Comparison of ENCODE assay signal across 8 cellular contexts in the genomic region with DNA sequence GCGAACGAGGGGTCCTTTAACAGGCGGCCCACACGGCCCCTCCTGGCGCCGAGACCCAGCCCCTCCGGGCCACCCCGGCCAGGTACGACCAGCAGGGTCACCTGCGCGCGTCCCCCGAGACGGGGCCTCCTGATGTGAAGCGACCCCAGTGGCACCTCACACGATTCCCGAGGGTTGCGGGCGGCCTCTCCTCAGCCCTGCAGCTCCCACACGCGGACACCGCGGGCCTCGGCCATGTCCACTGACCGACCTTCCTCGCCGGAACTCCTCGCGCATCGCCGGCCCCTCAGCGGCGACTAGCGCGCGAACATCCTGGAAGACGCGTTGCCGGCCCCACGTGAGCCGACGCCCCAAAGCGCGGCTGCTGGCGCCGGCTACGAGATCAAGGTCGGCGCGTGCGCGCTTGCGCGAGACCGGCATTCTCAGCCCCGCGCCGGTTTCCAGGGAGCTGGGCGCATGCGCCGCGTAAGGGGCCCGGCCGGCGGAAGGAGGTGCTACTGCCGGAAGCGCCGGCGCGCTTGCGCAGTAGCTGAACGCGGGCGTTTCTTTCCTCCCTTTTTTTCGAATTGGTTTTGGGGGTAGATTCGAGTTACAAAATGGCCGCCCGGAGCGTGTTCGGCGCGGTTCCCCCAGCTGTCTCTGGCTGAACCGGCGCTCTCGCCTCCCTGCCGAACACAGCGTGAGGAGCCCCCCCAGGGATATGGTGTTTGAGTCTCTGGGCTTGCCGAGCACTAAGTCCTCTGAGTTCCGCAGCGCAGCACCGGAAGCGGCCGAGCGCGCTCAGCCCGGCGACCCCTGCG. TPM values are rescaled to one million over a fixed set of nuclear protein-coding genes. Genes with fewer than 3 reads are reported as not detected.
DNase-seq lines count a peak whose midpoint lies in the region; ATAC-seq, FAIRE-seq and TF ChIP-seq lines count a peak whose summit lies in the region.

A gene with protein sequence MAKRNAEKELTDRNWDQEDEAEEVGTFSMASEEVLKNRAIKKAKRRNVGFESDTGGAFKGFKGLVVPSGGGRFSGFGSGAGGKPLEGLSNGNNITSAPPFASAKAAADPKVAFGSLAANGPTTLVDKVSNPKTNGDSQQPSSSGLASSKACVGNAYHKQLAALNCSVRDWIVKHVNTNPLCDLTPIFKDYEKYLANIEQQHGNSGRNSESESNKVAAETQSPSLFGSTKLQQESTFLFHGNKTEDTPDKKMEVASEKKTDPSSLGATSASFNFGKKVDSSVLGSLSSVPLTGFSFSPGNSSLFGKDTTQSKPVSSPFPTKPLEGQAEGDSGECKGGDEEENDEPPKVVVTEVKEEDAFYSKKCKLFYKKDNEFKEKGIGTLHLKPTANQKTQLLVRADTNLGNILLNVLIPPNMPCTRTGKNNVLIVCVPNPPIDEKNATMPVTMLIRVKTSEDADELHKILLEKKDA (plus strand): TSS at position 509 of the 800 bp plus-strand sequence. CDS start 4,253 bp downstream, outside the sequence.

- peak within 1 kb of the TSS; percentile 53 for H2AFZ ChIP-seq in OCI-LY3 (ENCODE audit: low read depth, low read length)

- H3K9me3 ChIP-seq in OCI-LY3 (ENCODE audit: insufficient read depth, low read length) = no peaks in the 10 kb centered on the region
- no peaks in the 10 kb centered on the region for H3K9me3 ChIP-seq in mononuclear cell (ENCODE audit: low read depth, low read length)

- peak within 1 kb of the TSS; percentile 86 for H3K9ac ChIP-seq in OCI-LY3 (ENCODE audit: low read length)

- H3K36me3 ChIP-seq in OCI-LY3 (replicated peaks; ENCODE audit: low read depth, low read length) = peaks cover 34% of the 10 kb centered on the region

- H3K4me1 ChIP-seq in OCI-LY3 (ENCODE audit: low read length) = peaks cover 14% of the 10 kb centered on the region
- peaks cover 73% of the 10 kb centered on the region for H3K4me1 ChIP-seq in mononuclear cell (ENCODE audit: insufficient read depth, low read length)

- peak; percentile 68 for ATAC-seq in GM21447 (IDR thresholded peaks at IDR 0.05; ENCODE audit: unreplicated experiment)

- no peak for FAIRE-seq in D721Med (lab: Jason Lieb, UNC)

- TF ChIP-seq CTCF in D721Med (IDR thresholded peaks at IDR 0.05; ENCODE audit: insufficient read depth, missing control alignments) (no peak), OCI-LY3 (IDR thresholded peaks at IDR 0.05; ENCODE audit: low read depth, low read length) (no peak)

- peak within 1 kb of the TSS; percentile 93 for H3K4me2 ChIP-seq in OCI-LY3 (ENCODE audit: low read length)

- H4K20me1 ChIP-seq in OCI-LY3 (ENCODE audit: insufficient read depth, low read length) = 0 out of 2 replicates have a peak, but pooled peaks cover 17% of the 10 kb centered on the region

- H3K27me3 ChIP-seq in OCI-LY3 (ENCODE audit: low read depth, low read length) = no peaks in the 10 kb centered on the region
- H3K27me3 ChIP-seq in mononuclear cell (ENCODE audit: insufficient read depth, low read length) = no peaks in the 10 kb centered on the region

- H3K79me2 ChIP-seq in OCI-LY3 (ENCODE audit: low read length) = peaks cover 97% of the 10 kb centered on the region

- peak within 1 kb of the TSS; percentile 75 for H3K27ac ChIP-seq in OCI-LY3 (ENCODE audit: low read length)

- peak; percentile 60 for DNase-seq in D721Med (ENCODE audit: insufficient read length, low spot score)
- peak; percentile 97 for DNase-seq in HuH-7 (ENCODE audit: low spot score)
- peak; percentile 97 for DNase-seq in activated CD8-positive, alpha-beta memory T cell treated with anti-CD3 and anti-CD28 coated beads, Interleukin-2, amount 50 U/mL, for 48 hours
- peak; percentile 97 for DNase-seq in epidermal melanocyte (ENCODE audit: insufficient read length, low spot score)
- peak; percentile 88 to 93 for DNase-seq in stimulated activated CD8-positive, alpha-beta memory T cell treated with anti-CD3 and anti-CD28 coated beads, Interleukin-4, amount 100 ng/mL, for 1 hour (ENCODE audit: low read depth in 2 of 2, low spot score in 1 of 2)

- peak within 1 kb of the TSS; percentile 90 for H3K4me3 ChIP-seq in OCI-LY3 (ENCODE audit: low read length)
- H3K4me3 ChIP-seq in mononuclear cell (ENCODE audit: low read length) = peak within 1 kb of the TSS; percentile 82

RNA-seq across cellular contexts. Expression of the gene that starts here (rescaled TPM):
- total RNA-seq in mononuclear cell = 96.7 TPM

Comparison
In these comparisons a context has a peak if more than half of its experiments do, and no peak if none do; other contexts are left out.
1. Peak in every context shown above with its lines: DNase-seq, ATAC-seq, H3K4me3 ChIP-seq and H3K27ac ChIP-seq.